In the genomic region with DNA sequence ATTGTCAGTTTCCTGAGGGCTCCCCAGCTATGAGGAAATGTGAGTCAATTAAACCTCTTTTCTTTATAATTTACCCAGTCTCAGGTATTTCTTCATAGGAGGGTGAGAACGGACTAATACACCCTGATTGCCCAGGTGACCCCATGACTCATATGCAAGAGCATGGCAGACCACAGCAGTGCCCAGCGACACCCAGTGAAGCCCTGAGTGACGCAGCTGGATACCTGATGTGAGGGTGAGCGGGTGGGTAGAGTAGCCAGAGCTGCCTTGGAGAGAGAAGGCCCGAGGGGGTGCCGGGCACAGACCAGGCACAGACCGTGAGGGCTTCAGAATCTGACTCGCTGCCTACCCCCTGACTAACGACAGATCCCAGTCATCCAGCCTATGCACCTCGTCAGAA, we compare ENCODE assay signal across 24 cellular contexts. TPM values are rescaled to one million over a fixed set of nuclear protein-coding genes. Genes with fewer than 3 reads are reported as not detected.
DNase-seq lines count a peak whose midpoint lies in the region; ATAC-seq and TF ChIP-seq lines count a peak whose summit lies in the region.
"Had no signal": no experiment of that assay in that cellular context is flagged by ENCODE, and none has a peak within 500 bp of the region (broad histone marks: within the 10 kb centered on the region; RNA-seq: fewer than 3 reads in every experiment).

No MANE protein-coding gene starts in this region.

- no peak overlapping the region for H2BK15ac ChIP-seq in H9 (ENCODE audit: low read depth, low read length)

- H3K9me3 ChIP-seq in H9 (ENCODE audit: control insufficient read depth, low read depth, low read length) (no peaks in the 10 kb centered on the region), iPS-18a (ENCODE audit: control insufficient read depth, low read depth, low read length) (peaks cover 13% of the 10 kb centered on the region), trophoblast cell (ENCODE audit: insufficient read depth, low read depth, low read length) (peaks cover 9% of the 10 kb centered on the region), smooth muscle cell (replicated peaks; ENCODE audit: low read depth) (no peaks in the 10 kb centered on the region), psoas muscle (peaks cover 8% of the 10 kb centered on the region)
- H3K9me3 ChIP-seq: ascending aorta, colonic mucosa had no signal

- H3K4me1 Mint-ChIP-seq in activated CD4-positive, alpha-beta T cell treated with anti-CD3 and anti-CD28 coated beads, Interleukin-2, amount 10 ng/mL, durations not matched to agents 7 days and 5 days = peaks cover 8% of the 10 kb centered on the region
- H3K4me1 Mint-ChIP-seq in H9 = peaks cover 54 to 56% of the 10 kb centered on the region in 2 experiments

- H3K27me3 ChIP-seq in H9 (ENCODE audit: insufficient read depth, low read length) (peaks cover 28% of the 10 kb centered on the region; the same call in 1 of the 2 replicates), iPS-18a (ENCODE audit: control insufficient read depth, insufficient read depth, low read length) (peaks cover 57% of the 10 kb centered on the region), trophoblast cell (ENCODE audit: insufficient read depth, low read length) (peaks cover 35% of the 10 kb centered on the region), smooth muscle cell (ENCODE audit: low read depth) (peaks cover 83% of the 10 kb centered on the region), psoas muscle (ENCODE audit: insufficient read depth in 3 of 3, low read length in 2 of 3) (peaks cover 0 to 62% (median 44%) of the 10 kb centered on the region in 3 donors)

- H2BK12ac ChIP-seq in H9 (ENCODE audit: insufficient read length, low read depth, low read length) (no peak overlapping the region), trophoblast cell (ENCODE audit: low read length) (no peak overlapping the region)

- H3K27ac ChIP-seq in H9 (ENCODE audit: insufficient read length, low read depth, low read length) (no peak overlapping the region), iPS-18a (ENCODE audit: low read length) (peak overlapping the region; percentile 85), trophoblast cell (ENCODE audit: low read depth, low read length) (no peak overlapping the region), smooth muscle cell (ENCODE audit: low read depth) (no peak overlapping the region), psoas muscle (no peak overlapping the region)
- H3K27ac ChIP-seq: ascending aorta, colonic mucosa, epithelial cell of prostate had no signal

- H3K79me1 ChIP-seq in H9 (ENCODE audit: insufficient read depth, low read depth, low read length, poor library complexity, severe bottlenecking) (no peaks in the 10 kb centered on the region), trophoblast cell (ENCODE audit: low read length) (no peaks in the 10 kb centered on the region)

- no peak overlapping the region for H4K5ac ChIP-seq in H9 (ENCODE audit: insufficient read length, low read depth, low read length)

- peaks cover 64% of the 10 kb centered on the region for H3K27me3 Mint-ChIP-seq in activated CD4-positive, alpha-beta T cell treated with anti-CD3 and anti-CD28 coated beads, Interleukin-2, amount 10 ng/mL, durations not matched to agents 7 days and 5 days
- peaks cover 50% of the 10 kb centered on the region for H3K27me3 Mint-ChIP-seq in H9 (ENCODE audit: low read depth)

- H2BK5ac ChIP-seq in H9 (ENCODE audit: insufficient read length, low read length) (no peak overlapping the region), trophoblast cell (ENCODE audit: low read depth, low read length, poor library complexity) (no peak overlapping the region)

- no peak overlapping the region for H2BK20ac ChIP-seq in H9 (ENCODE audit: low read depth, low read length, poor library complexity, severe bottlenecking)

- H4K8ac ChIP-seq in H9 (replicated peaks; ENCODE audit: insufficient read length, low read depth, low read length) (no peak overlapping the region), trophoblast cell (ENCODE audit: low read depth, low read length) (no peak overlapping the region)

- POLR2A ChIA-PET in activated CD4-positive, alpha-beta T cell treated with anti-CD3 and anti-CD28 coated beads, Interleukin-2, amount 10 ng/mL, durations not matched to agents 7 days and 5 days (lab: Charles Lee) = no interaction called here

- H3K4ac ChIP-seq in H9 (ENCODE audit: low read depth, low read length) = no peak overlapping the region; the same call in 1 of the 2 replicates
- H3K4ac ChIP-seq in trophoblast cell (ENCODE audit: low read depth, low read length) = no peak overlapping the region

- peaks cover 23% of the 10 kb centered on the region for H3K23me2 ChIP-seq in H9 (ENCODE audit: insufficient read length, low read depth, low read length, poor library complexity, severe bottlenecking)

- H3K14ac ChIP-seq in H9 (ENCODE audit: insufficient read depth, low read length) = peak overlapping the region; percentile 77
- H3K14ac ChIP-seq in trophoblast cell (ENCODE audit: low read length) = no peak overlapping the region

- peaks cover 8% of the 10 kb centered on the region; the same call in 1 of the 2 replicates for H3K4me1 ChIP-seq in H9 (ENCODE audit: insufficient read depth, low read length)
- H3K4me1 ChIP-seq in iPS-18a (ENCODE audit: control insufficient read depth, low read depth, low read length) = peaks cover 40% of the 10 kb centered on the region
- peaks cover 21 to 25% of the 10 kb centered on the region in 2 experiments for H3K4me1 ChIP-seq in trophoblast cell (ENCODE audit: control insufficient read depth in 1 of 2, insufficient read depth in 2 of 2, low read length in 2 of 2)
- H3K4me1 ChIP-seq in smooth muscle cell (ENCODE audit: low read depth) = peaks cover 13% of the 10 kb centered on the region
- peaks cover 12% of the 10 kb centered on the region for H3K4me1 ChIP-seq in psoas muscle

- ATAC-seq in psoas muscle = no peak
- no peak for ATAC-seq in GM19035 (IDR thresholded peaks at IDR 0.05; ENCODE audit: unreplicated experiment)
- ATAC-seq: HepG2 had no signal

- H3K36me3 ChIP-seq in iPS-18a (ENCODE audit: control insufficient read depth, low read depth, low read length) (peaks cover 5% of the 10 kb centered on the region), trophoblast cell (ENCODE audit: control insufficient read depth in 1 of 2, insufficient read depth in 2 of 2, low read length in 2 of 2) (no peaks in the 10 kb centered on the region), smooth muscle cell (ENCODE audit: low read depth) (no peaks in the 10 kb centered on the region), psoas muscle (ENCODE audit: insufficient read depth in 1 of 2, low read depth in 1 of 2) (no peaks in the 10 kb centered on the region)
- H3K36me3 ChIP-seq: ascending aorta, colonic mucosa had no signal

- H4K20me1 ChIP-seq in H9 (ENCODE audit: control insufficient read depth, insufficient read depth, insufficient read length) (peaks cover 3% of the 10 kb centered on the region), smooth muscle cell (ENCODE audit: low read depth) (no peaks in the 10 kb centered on the region)

- H3K27ac Mint-ChIP-seq in activated CD4-positive, alpha-beta T cell treated with anti-CD3 and anti-CD28 coated beads, Interleukin-2, amount 10 ng/mL, durations not matched to agents 7 days and 5 days = no peak overlapping the region
- peak overlapping the region in 2 of 3 experiments; percentile 96 to 97; a peak in 5 of 7 replicates for H3K27ac Mint-ChIP-seq in H9
- H3K27ac Mint-ChIP-seq: activated CD4-positive, alpha-beta memory T cell treated with anti-CD3 and anti-CD28 coated beads for 36 hours; activated T-cell treated with anti-CD3 and anti-CD28 coated beads, Interleukin-2, amount 50 U/mL, for 24 hours; HFFc6 had no signal

- H3K9me3 Mint-ChIP-seq in activated CD4-positive, alpha-beta T cell treated with anti-CD3 and anti-CD28 coated beads, Interleukin-2, amount 10 ng/mL, durations not matched to agents 7 days and 5 days = peaks cover 13% of the 10 kb centered on the region
- H3K9me3 Mint-ChIP-seq in H9 = peaks cover 14% of the 10 kb centered on the region in 2 experiments

- H3K9ac ChIP-seq in H9 (ENCODE audit: extremely low read depth, insufficient read length, low read length) = no peak overlapping the region
- H3K9ac ChIP-seq in iPS-18a (ENCODE audit: low read length) = peak overlapping the region; percentile 43
- no peak overlapping the region for H3K9ac ChIP-seq in trophoblast cell (ENCODE audit: low read length)
- no peak overlapping the region for H3K9ac ChIP-seq in smooth muscle cell (ENCODE audit: low read depth)

- no peak overlapping the region for H2AFZ ChIP-seq in H9 (ENCODE audit: low read length)
- H2AFZ ChIP-seq in trophoblast cell (ENCODE audit: insufficient read depth, low read length, poor library complexity) = no peak overlapping the region
- H2AFZ ChIP-seq in smooth muscle cell (ENCODE audit: low read depth) = no peak overlapping the region

- H3K4me3 ChIP-seq in iPS-18a (ENCODE audit: low read length) (no peak overlapping the region), trophoblast cell (ENCODE audit: low read depth, low read length) (peak overlapping the region; percentile 21), smooth muscle cell (no peak overlapping the region), psoas muscle (no peak overlapping the region)
- H3K4me3 ChIP-seq: ascending aorta, colonic mucosa had no signal

- no peak overlapping the region for H3K23ac ChIP-seq in H9 (ENCODE audit: insufficient read length, low read depth, low read length)
- no peak overlapping the region for H3K23ac ChIP-seq in trophoblast cell (ENCODE audit: low read length)

- CTCF ChIA-PET in activated CD4-positive, alpha-beta T cell treated with anti-CD3 and anti-CD28 coated beads, Interleukin-2, amount 10 ng/mL, durations not matched to agents 7 days and 5 days (lab: Charles Lee) = interaction anchor here (1.1 kb wide), 1 partner anchor 54 kb away, joined by 3 read pairs; no protein-coding TSS in a partner anchor

- peak overlapping the region; percentile 54 for H2AK5ac ChIP-seq in H9 (ENCODE audit: insufficient read length, low read length)
- no peak overlapping the region for H2AK5ac ChIP-seq in trophoblast cell (ENCODE audit: low read length)

- H3K56ac ChIP-seq in H9 (ENCODE audit: insufficient read length, low read depth, low read length) = no peak overlapping the region

- no peak overlapping the region for H3K4me2 ChIP-seq in H9 (ENCODE audit: insufficient read depth, insufficient read length, low read length)
- no peak overlapping the region for H3K4me2 ChIP-seq in trophoblast cell (ENCODE audit: low read length)
- no peak overlapping the region for H3K4me2 ChIP-seq in smooth muscle cell

- H4K12ac ChIP-seq in trophoblast cell (ENCODE audit: low read depth, low read length) = no peak overlapping the region

- intact Hi-C loops in psoas muscle (cut with DNase I) = no loop called here

- no peak for DNase-seq in activated CD4-positive, alpha-beta T cell treated with anti-CD3 and anti-CD28 coated beads, Interleukin-2, amount 10 ng/mL, durations not matched to agents 7 days and 5 days
- DNase-seq in activated CD4-positive, alpha-beta T cell treated with anti-CD3 and anti-CD28 coated beads for 4 hours = no peak
- DNase-seq in H9 (peak; percentile 32), trophoblast cell (no peak), smooth muscle cell (lab: John Stamatoyannopoulos, UW; ENCODE audit: unreplicated experiment) (no peak), psoas muscle (no peak)
- DNase-seq: activated CD4-positive, alpha-beta memory T cell treated with anti-CD3 and anti-CD28 coated beads for 36 hours; activated T-cell treated with anti-CD3 and anti-CD28 coated beads, Interleukin-2, amount 50 U/mL, for 24 hours; C1 segment of cervical spinal cord; colonic mucosa; HFFc6; MM.1S; NCI-H187 treated with DMSO at 0.1 percent for 48 hours; NCI-H526; nucleus accumbens; stimulated activated CD4-positive, alpha-beta T cell treated with anti-CD3 and anti-CD28 coated beads, Interleukin-2, amount 100 ng/mL, for 48 hours had no signal

- H4K91ac ChIP-seq in H9 (ENCODE audit: insufficient read length, low read depth, low read length) (peak overlapping the region; percentile 72), trophoblast cell (ENCODE audit: low read depth, low read length) (no peak overlapping the region)

- no peaks in the 10 kb centered on the region for H3F3A ChIP-seq in smooth muscle cell (ENCODE audit: low read depth)

- peaks cover 3% of the 10 kb centered on the region for H3K36me3 Mint-ChIP-seq in activated CD4-positive, alpha-beta T cell treated with anti-CD3 and anti-CD28 coated beads, Interleukin-2, amount 10 ng/mL, durations not matched to agents 7 days and 5 days (ENCODE audit: low read depth)
- peaks cover 9 to 43% (median 29%) of the 10 kb centered on the region in 3 experiments for H3K36me3 Mint-ChIP-seq in H9 (ENCODE audit: insufficient read depth in 1 of 3, low read depth in 3 of 3)
- H3K36me3 Mint-ChIP-seq: activated CD4-positive, alpha-beta memory T cell treated with anti-CD3 and anti-CD28 coated beads for 36 hours had no signal

- H3K79me2 ChIP-seq in H9 (ENCODE audit: insufficient read depth, low read length) (no peaks in the 10 kb centered on the region), trophoblast cell (ENCODE audit: control insufficient read depth, insufficient read depth, low read length, poor library complexity) (no peaks in the 10 kb centered on the region), smooth muscle cell (ENCODE audit: low read depth) (no peaks in the 10 kb centered on the region)

- H3T11ph ChIP-seq in H9 (ENCODE audit: low read length) = no peak overlapping the region

- H3K4me3 Mint-ChIP-seq in activated CD4-positive, alpha-beta T cell treated with anti-CD3 and anti-CD28 coated beads, Interleukin-2, amount 10 ng/mL, durations not matched to agents 7 days and 5 days = peak overlapping the region; percentile 29
- peak overlapping the region; percentile 68 to 84; a peak in 4 of 5 replicates for H3K4me3 Mint-ChIP-seq in H9
- H3K4me3 Mint-ChIP-seq: activated CD4-positive, alpha-beta memory T cell treated with anti-CD3 and anti-CD28 coated beads for 36 hours; activated T-cell treated with anti-CD3 and anti-CD28 coated beads, Interleukin-2, amount 50 U/mL, for 24 hours; HFFc6 had no signal

- H2BK120ac ChIP-seq in H9 (ENCODE audit: low read depth, low read length, poor library complexity, severe bottlenecking) = no peak overlapping the region
- H2BK120ac ChIP-seq in trophoblast cell (ENCODE audit: insufficient read depth, low read length, poor library complexity) = no peak overlapping the region

- H3K18ac ChIP-seq in H9 (ENCODE audit: insufficient read length, low read depth, low read length) (peak overlapping the region; percentile 84), trophoblast cell (ENCODE audit: low read length) (no peak overlapping the region)

- WGBS in H9 (ENCODE audit: extremely low coverage, insufficient read length, low lambda C conversion rate) = no CpG with 5 or more reads among the region's 10 CpGs
- no CpG with 5 or more reads among the region's 10 CpGs for WGBS in trophoblast cell (ENCODE audit: extremely low coverage, insufficient coverage, insufficient read length)
- 93% methylated on average over 10 of the region's 10 CpGs for WGBS in smooth muscle cell (ENCODE audit: low lambda C conversion rate)
- WGBS in psoas muscle, 3 donors = 83 to 93% (median 91%) methylated on average over 10 of the region's 10 CpGs

- no peak for TF ChIP-seq CTCF in H9 (conservative IDR thresholded peaks at IDR 0.05)
- TF ChIP-seq CTCF in smooth muscle cell (IDR thresholded peaks at IDR 0.05; ENCODE audit: borderline replicate concordance, insufficient read depth, poor library complexity, severe bottlenecking) = no peak
- no peak for TF ChIP-seq CTCF in psoas muscle (IDR thresholded peaks at IDR 0.05)

RNA-seq across cellular contexts. Expression of gene ALPG, which starts 15.4 kb away (rescaled TPM):
- not detected for total RNA-seq in activated CD4-positive, alpha-beta T cell treated with anti-CD3 and anti-CD28 coated beads, Interleukin-2, amount 10 ng/mL, durations not matched to agents 7 days and 5 days
- total RNA-seq in H9 (2021) = 1.3 and 1.4 TPM in 2 replicates
- 0.11 TPM in 2 replicates for polyA plus RNA-seq in trophoblast cell (2013)
- not detected in 2 replicates for total RNA-seq in smooth muscle cell
- polyA plus RNA-seq in smooth muscle cell = not detected in 2 replicates
- total RNA-seq in psoas muscle = not detected
- polyA plus RNA-seq in psoas muscle = not detected
- total RNA-seq: A172; activated CD4-positive, alpha-beta memory T cell treated with anti-CD3 and anti-CD28 coated beads for 36 hours; ascending aorta; Daoy; frontal cortex; HepG2; HFFc6 had no signal
- polyA plus RNA-seq: HepG2 had no signal

RNA-seq across cellular contexts. Expression of gene ALPI, which starts 33.9 kb away (rescaled TPM):
- not detected for total RNA-seq in activated CD4-positive, alpha-beta T cell treated with anti-CD3 and anti-CD28 coated beads, Interleukin-2, amount 10 ng/mL, durations not matched to agents 7 days and 5 days
- total RNA-seq in H9 (2021) = not detected in 2 replicates
- polyA plus RNA-seq in trophoblast cell (2013) = not detected in 2 replicates
- not detected in 2 replicates for total RNA-seq in smooth muscle cell
- polyA plus RNA-seq in smooth muscle cell = not detected in 2 replicates
- not detected for total RNA-seq in psoas muscle
- polyA plus RNA-seq in psoas muscle = under 1 TPM in 2 of 3 donors, not detected in 1; 0.05 to 0.14 TPM
- total RNA-seq: A172; activated CD4-positive, alpha-beta memory T cell treated with anti-CD3 and anti-CD28 coated beads for 36 hours; ascending aorta; Daoy; frontal cortex; HepG2; HFFc6 had no signal
- polyA plus RNA-seq: HepG2 had no signal

RNA-seq across cellular contexts. Expression of gene ALPP, which starts 43.5 kb away (rescaled TPM):
- not detected for total RNA-seq in activated CD4-positive, alpha-beta T cell treated with anti-CD3 and anti-CD28 coated beads, Interleukin-2, amount 10 ng/mL, durations not matched to agents 7 days and 5 days
- 0.15 and 0.20 TPM in 2 replicates for total RNA-seq in H9 (2021)
- polyA plus RNA-seq in trophoblast cell (2013) = 0.21 and 0.25 TPM in 2 replicates
- total RNA-seq in smooth muscle cell = 0.22 and 0.58 TPM in 2 replicates
- polyA plus RNA-seq in smooth muscle cell = 0.99 TPM in 1 of 2 replicates, not detected in the other
- not detected for total RNA-seq in psoas muscle
- polyA plus RNA-seq in psoas muscle = not detected
- total RNA-seq: activated CD4-positive, alpha-beta memory T cell treated with anti-CD3 and anti-CD28 coated beads for 36 hours; ascending aorta; Daoy; frontal cortex; HepG2; HFFc6 had no signal
- polyA plus RNA-seq: HepG2 had no signal
